1 cellular context compared by ENCODE assay signal in the genomic region with DNA sequence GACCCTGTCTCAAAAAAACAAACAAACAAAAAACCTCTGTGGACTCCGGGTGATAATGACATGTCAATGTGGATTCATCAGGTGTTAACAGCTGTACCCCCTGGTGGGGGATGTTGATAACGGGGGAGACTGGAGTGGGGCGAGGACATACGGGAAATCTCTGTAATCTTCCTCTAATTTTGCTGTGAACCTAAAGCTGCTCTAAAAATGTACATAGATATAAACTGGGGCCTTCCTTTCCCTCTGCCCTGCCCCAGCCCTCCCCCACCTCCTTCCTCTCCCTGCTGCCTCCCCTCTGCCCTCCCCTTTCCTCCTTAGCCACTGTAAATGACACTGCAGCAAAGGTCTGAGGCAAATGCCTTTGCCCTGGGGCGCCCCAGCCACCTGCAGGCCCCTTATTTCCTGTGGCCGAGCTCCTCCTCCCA.
TF ChIP-seq lines count a peak whose summit lies in the region.

No MANE protein-coding gene starts in this region.

TF ChIP-seq in GM12878, 131 proteins besides CTCF, POLR2A, EP300 and RAD21:
- TF ChIP-seq IKZF1 (conservative IDR thresholded peaks at IDR 0.05) (no peak), TCF7 (IDR thresholded peaks at IDR 0.05; ENCODE audit: borderline replicate concordance) (no peak), NBN (IDR thresholded peaks at IDR 0.05) (no peak), REST (IDR thresholded peaks at IDR 0.05; ENCODE audit: low read depth, low read length) (no peak), TBL1XR1 (IDR thresholded peaks at IDR 0.05; ENCODE audit: low read depth, low read length) (no peak), SUPT20H (IDR thresholded peaks at IDR 0.05; ENCODE audit: borderline replicate concordance, control insufficient read depth, low read depth, low read length) (no peak), ZBTB4 (CRISPR knock-in tag; IDR thresholded peaks at IDR 0.05) (no peak)
- TF ChIP-seq, protein P1, sequence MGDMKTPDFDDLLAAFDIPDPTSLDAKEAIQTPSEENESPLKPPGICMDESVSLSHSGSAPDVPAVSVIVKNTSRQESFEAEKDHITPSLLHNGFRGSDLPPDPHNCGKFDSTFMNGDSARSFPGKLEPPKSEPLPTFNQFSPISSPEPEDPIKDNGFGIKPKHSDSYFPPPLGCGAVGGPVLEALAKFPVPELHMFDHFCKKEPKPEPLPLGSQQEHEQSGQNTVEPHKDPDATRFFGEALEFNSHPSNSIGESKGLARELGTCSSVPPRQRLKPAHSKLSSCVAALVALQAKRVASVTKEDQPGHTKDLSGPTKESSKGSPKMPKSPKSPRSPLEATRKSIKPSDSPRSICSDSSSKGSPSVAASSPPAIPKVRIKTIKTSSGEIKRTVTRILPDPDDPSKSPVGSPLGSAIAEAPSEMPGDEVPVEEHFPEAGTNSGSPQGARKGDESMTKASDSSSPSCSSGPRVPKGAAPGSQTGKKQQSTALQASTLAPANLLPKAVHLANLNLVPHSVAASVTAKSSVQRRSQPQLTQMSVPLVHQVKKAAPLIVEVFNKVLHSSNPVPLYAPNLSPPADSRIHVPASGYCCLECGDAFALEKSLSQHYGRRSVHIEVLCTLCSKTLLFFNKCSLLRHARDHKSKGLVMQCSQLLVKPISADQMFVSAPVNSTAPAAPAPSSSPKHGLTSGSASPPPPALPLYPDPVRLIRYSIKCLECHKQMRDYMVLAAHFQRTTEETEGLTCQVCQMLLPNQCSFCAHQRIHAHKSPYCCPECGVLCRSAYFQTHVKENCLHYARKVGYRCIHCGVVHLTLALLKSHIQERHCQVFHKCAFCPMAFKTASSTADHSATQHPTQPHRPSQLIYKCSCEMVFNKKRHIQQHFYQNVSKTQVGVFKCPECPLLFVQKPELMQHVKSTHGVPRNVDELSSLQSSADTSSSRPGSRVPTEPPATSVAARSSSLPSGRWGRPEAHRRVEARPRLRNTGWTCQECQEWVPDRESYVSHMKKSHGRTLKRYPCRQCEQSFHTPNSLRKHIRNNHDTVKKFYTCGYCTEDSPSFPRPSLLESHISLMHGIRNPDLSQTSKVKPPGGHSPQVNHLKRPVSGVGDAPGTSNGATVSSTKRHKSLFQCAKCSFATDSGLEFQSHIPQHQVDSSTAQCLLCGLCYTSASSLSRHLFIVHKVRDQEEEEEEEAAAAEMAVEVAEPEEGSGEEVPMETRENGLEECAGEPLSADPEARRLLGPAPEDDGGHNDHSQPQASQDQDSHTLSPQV (IDR thresholded peaks at IDR 0.05) = no peak
